16 cellular contexts compared by ENCODE assay signal in genomic region chr12:115570271-115570777, GRCh38.
DNase-seq lines count a peak whose midpoint lies in the region; ATAC-seq and TF ChIP-seq lines count a peak whose summit lies in the region.
"Had no signal": no experiment of that assay in that cellular context is flagged by ENCODE, and none has a peak within 500 bp of the region (broad histone marks: within the 10 kb centered on the region; RNA-seq: fewer than 3 reads in every experiment).

No MANE protein-coding gene starts in this region.

- peak overlapping the region; percentile 46 for H3K4me2 ChIP-seq in osteoblast (ENCODE audit: insufficient read depth, low read length)

- peak overlapping the region; percentile 44 for H2AFZ ChIP-seq in osteoblast (ENCODE audit: low read length)

- no peak overlapping the region for H3K27ac ChIP-seq in dorsolateral prefrontal cortex
- H3K27ac ChIP-seq in osteoblast (ENCODE audit: low read depth, low read length): no peak overlapping the region
- H3K27ac ChIP-seq in right cardiac atrium (ENCODE audit: low read length): no peak overlapping the region
- H3K27ac ChIP-seq: gastroesophageal sphincter had no signal

- peak overlapping the region; percentile 11 to 65 (median 40) for H3K4me3 ChIP-seq in dorsolateral prefrontal cortex
- peak overlapping the region; percentile 37 for H3K4me3 ChIP-seq in osteoblast (ENCODE audit: insufficient read depth, low read length)
- H3K4me3 ChIP-seq in right cardiac atrium (ENCODE audit: low read length): no peak overlapping the region
- H3K4me3 ChIP-seq: HAP-1 had no signal

- DNase-seq in ELF-1 (ENCODE audit: low read depth, low spot score): peak; percentile 76
- DNase-seq in NCI-H69 (lab: John Stamatoyannopoulos, UW): peak; percentile 29
- DNase-seq in dorsolateral prefrontal cortex: peak in 1 of 10 donors; percentile 7
- peak; percentile 83 for DNase-seq in osteoblast (ENCODE audit: insufficient read length, low spot score, missing footprints)
- DNase-seq in Right ventricle myocardium superior: no peak
- no peak for DNase-seq in right cardiac atrium
- no peak for DNase-seq in stimulated activated CD4-positive, alpha-beta T cell treated with anti-CD3 and anti-CD28 coated beads, Interleukin-2, amount 100 ng/mL, for 24 hours
- DNase-seq: activated B cell treated with CpG ODN at 0.5 μM for 24 hours; CD4-positive, alpha-beta T cell; kidney; NCI-H510A treated with DMSO at 0.1 percent for 48 hours; SHP77 treated with DMSO at 0.1 percent for 48 hours; stimulated activated naive CD4-positive, alpha-beta T cell treated with Interleukin-2 at 50 U/mL for 16 hours had no signal

- H4K20me1 ChIP-seq in osteoblast (ENCODE audit: insufficient read depth, low read length): no peaks in the 10 kb centered on the region

- WGBS in right cardiac atrium: 83% methylated on average over 19 of the region's 19 CpGs

- H3K9me3 ChIP-seq in osteoblast (ENCODE audit: low read depth, low read length) (no peaks in the 10 kb centered on the region), right cardiac atrium (ENCODE audit: control insufficient read depth, low read length) (no peaks in the 10 kb centered on the region)
- H3K9me3 ChIP-seq: gastroesophageal sphincter, HAP-1 had no signal

- ATAC-seq in HG03175 (IDR thresholded peaks at IDR 0.05; ENCODE audit: unreplicated experiment) (no peak), Right ventricle myocardium superior (ENCODE audit: poor library complexity) (no peak), right cardiac atrium (no peak)
- ATAC-seq: gastroesophageal sphincter had no signal

- intact Hi-C loops in dorsolateral prefrontal cortex (cut with DNase I) (no loop called here), Right ventricle myocardium superior (cut with DNase I) (no loop called here), right cardiac atrium (cut with DNase I) (no loop called here)

- H3K27me3 ChIP-seq in dorsolateral prefrontal cortex: peaks cover 0 to 22% (median 0%) of the 10 kb centered on the region in 45 donors
- no peaks in the 10 kb centered on the region for H3K27me3 ChIP-seq in osteoblast (ENCODE audit: insufficient read depth, low read length)
- no peaks in the 10 kb centered on the region for H3K27me3 ChIP-seq in right cardiac atrium (ENCODE audit: control insufficient read depth, insufficient read depth)

- H3K36me3 ChIP-seq in osteoblast (ENCODE audit: insufficient read depth, low read length): no peaks in the 10 kb centered on the region
- H3K36me3 ChIP-seq: gastroesophageal sphincter, HAP-1 had no signal

- no peaks in the 10 kb centered on the region for H3K79me2 ChIP-seq in osteoblast (ENCODE audit: insufficient read depth, low read length)

- no peak for TF ChIP-seq CTCF in dorsolateral prefrontal cortex (IDR thresholded peaks at IDR 0.05 in 54 of 56, conservative IDR thresholded peaks at IDR 0.05 in 2 of 56; ENCODE audit: low read depth in 1 of 56, partially characterized antibody in 56 of 56)
- no peak for TF ChIP-seq CTCF in osteoblast (IDR thresholded peaks at IDR 0.05; ENCODE audit: extremely low read depth, low read depth, low read length)

- H3K4me1 ChIP-seq in osteoblast (ENCODE audit: insufficient read depth, low read length): no peaks in the 10 kb centered on the region
- no peaks in the 10 kb centered on the region for H3K4me1 ChIP-seq in right cardiac atrium (ENCODE audit: control insufficient read depth, insufficient read depth, low read length)
- H3K4me1 ChIP-seq: gastroesophageal sphincter, HAP-1 had no signal

Comparison
In these comparisons a context has a peak if more than half of its experiments do, and no peak if none do; other contexts are left out.
1. DNase-seq: peak in ELF-1 (single experiment), NCI-H69 (single experiment) and osteoblast (single experiment); none in Right ventricle myocardium superior (single experiment), right cardiac atrium (0 of 3) and stimulated activated CD4-positive, alpha-beta T cell treated with anti-CD3 and anti-CD28 coated beads, Interleukin-2, amount 100 ng/mL, for 24 hours (0 of 2).